In the genomic region with DNA sequence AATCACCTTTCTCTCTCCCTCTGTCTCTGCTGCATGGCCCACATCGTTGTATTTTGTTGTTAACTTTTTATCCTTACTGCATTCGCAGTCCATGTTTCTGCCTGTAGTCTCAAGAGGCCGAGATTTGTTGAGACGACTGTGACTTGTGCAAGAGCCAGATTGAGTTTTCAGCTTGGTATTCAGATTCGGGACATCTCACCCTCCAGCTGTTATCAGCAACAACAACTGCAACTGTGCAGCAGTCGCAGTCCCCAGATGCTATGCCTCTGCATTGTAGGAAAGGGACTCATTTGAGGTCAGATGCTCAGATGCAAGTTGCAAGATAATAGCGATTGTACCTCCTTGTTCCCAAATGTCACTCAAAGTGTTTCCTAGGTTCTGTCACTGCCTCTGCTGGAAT, we compare ENCODE assay signal across 17 cellular contexts.
DNase-seq lines count a peak whose midpoint lies in the region; ATAC-seq, FAIRE-seq and TF ChIP-seq lines count a peak whose summit lies in the region.
"Had no signal": no experiment of that assay in that cellular context is flagged by ENCODE, and none has a peak within 500 bp of the region (broad histone marks: within the 10 kb centered on the region; RNA-seq: fewer than 3 reads in every experiment).

No MANE protein-coding gene starts in this region.

- H2AFZ ChIP-seq in GM12878 (ENCODE audit: control insufficient read depth, low read depth, low read length) = no peak overlapping the region
- H2AFZ ChIP-seq: GM23338 had no signal

- no peaks in the 10 kb centered on the region for H3K36me3 Mint-ChIP-seq in nephron progenitor cell (ENCODE audit: low read depth)

- peak overlapping the region; percentile 85 for H3K27ac Mint-ChIP-seq in nephron progenitor cell
- H3K27ac Mint-ChIP-seq: GM23338 had no signal

- no peaks in the 10 kb centered on the region for H3K79me2 ChIP-seq in GM12878 (ENCODE audit: control insufficient read depth, insufficient read depth, low read length)

- no peaks in the 10 kb centered on the region for H4K20me1 ChIP-seq in GM12878 (ENCODE audit: control insufficient read depth, insufficient read depth)

- H3K4me2 ChIP-seq in GM12878 (ENCODE audit: control insufficient read depth, insufficient read depth) = no peak overlapping the region
- H3K4me2 ChIP-seq: BLaER1, GM23338 had no signal

- H3K4me3 ChIP-seq in GM12878 (no peak overlapping the region), thyroid gland (replicated peaks in 1 of 3) (no peak overlapping the region), upper lobe of left lung (no peak overlapping the region)
- H3K4me3 ChIP-seq: BLaER1, GM23338 had no signal

- RAD21 ChIA-PET in GM12878 (lab: Charles Lee; ENCODE audit: unreplicated experiment) = no interaction called here

- in situ Hi-C loops in GM12878 (cut with MboI) = no loop called here

- TF ChIP-seq RAD21 in GM12878 (IDR thresholded peaks at IDR 0.05; ENCODE audit: insufficient read depth, low read depth, low read length) = no peak

- H3K9ac ChIP-seq in GM12878 (ENCODE audit: control insufficient read depth, insufficient read depth, low read length) = no peak overlapping the region
- H3K9ac ChIP-seq: BLaER1 had no signal

- H3K27ac ChIP-seq in GM12878 (ENCODE audit: control insufficient read depth, insufficient read depth) (no peak overlapping the region), thyroid gland (peak overlapping the region; percentile 59 to 78 (median 72)), upper lobe of left lung (no peak overlapping the region)
- H3K27ac ChIP-seq: BLaER1 had no signal

- TF ChIP-seq EP300 in GM12878 (IDR thresholded peaks at IDR 0.05; ENCODE audit: borderline replicate concordance in 1 of 2, control insufficient read depth in 1 of 2, low read depth in 2 of 2, low read length in 2 of 2) (no peak), upper lobe of left lung (IDR thresholded peaks at IDR 0.05) (no peak)

- ATAC-seq in left ventricle myocardium superior = peak; percentile 40
- ATAC-seq in GM12878 = no peak
- ATAC-seq in upper lobe of left lung (ENCODE audit: low FRiP score in 2 of 2) = no peak
- ATAC-seq in HG03045 (IDR thresholded peaks at IDR 0.05; ENCODE audit: unreplicated experiment) = no peak
- ATAC-seq: GM23338 had no signal

- TF ChIP-seq POLR2A in GM12878 (IDR thresholded peaks at IDR 0.05; ENCODE audit: low read depth, low read length) (no peak), thyroid gland (IDR thresholded peaks at IDR 0.05) (no peak), upper lobe of left lung (IDR thresholded peaks at IDR 0.05) (no peak)

- H3K9me3 ChIP-seq in GM12878 (replicated peaks; ENCODE audit: control insufficient read depth, insufficient read depth, low read length) = no peaks in the 10 kb centered on the region
- H3K9me3 ChIP-seq in thyroid gland = no peaks in the 10 kb centered on the region
- no peaks in the 10 kb centered on the region for H3K9me3 ChIP-seq in upper lobe of left lung
- H3K9me3 ChIP-seq: BLaER1 had no signal

- POLR2A ChIA-PET in GM12878 (lab: Charles Lee) = no interaction called here

- H3K27me3 ChIP-seq in GM12878 (replicated peaks in 1 of 2; ENCODE audit: control insufficient read depth in 2 of 2, insufficient read depth in 2 of 2, low read length in 1 of 2) (no peaks in the 10 kb centered on the region), thyroid gland (no peaks in the 10 kb centered on the region), upper lobe of left lung (no peaks in the 10 kb centered on the region)
- H3K27me3 ChIP-seq: BLaER1 had no signal

- peak; percentile 13 for FAIRE-seq in GM12878 (lab: Jason Lieb, UNC)
- FAIRE-seq: GM18507 had no signal

- intact Hi-C loops in left ventricle myocardium superior (cut with micrococcal nuclease) = no loop called here
- intact Hi-C loops in cardiac septum (cut with DNase I) = no loop called here
- intact Hi-C loops in GM12878 (cut with micrococcal nuclease; ENCODE audit: unreplicated experiment) = no loop called here
- intact Hi-C loops in thyroid gland (cut with DNase I) = no loop called here

- H3K27me3 Mint-ChIP-seq in nephron progenitor cell (ENCODE audit: low read depth, poor library complexity) = peaks cover 9% of the 10 kb centered on the region

- SMC1A ChIA-PET in GM12878 (lab: Charles Lee; ENCODE audit: uncharacterized antibody, unreplicated experiment) = no interaction called here

- CTCF ChIA-PET in GM12878 (lab: Yijun Ruan, JAX) = no interaction called here

- no TSS peak for BruUV-seq in GM12878 (replicated peaks; lab: Mats Ljungman, UMichigan)

- no peaks in the 10 kb centered on the region for H3K4me1 ChIP-seq in GM12878 (ENCODE audit: control insufficient read depth, insufficient read depth, low read length)
- peaks cover 39 to 40% of the 10 kb centered on the region in 2 donors for H3K4me1 ChIP-seq in thyroid gland
- peaks cover 0 to 11% (median 4%) of the 10 kb centered on the region in 4 donors for H3K4me1 ChIP-seq in upper lobe of left lung

- DNase-seq in left ventricle myocardium superior (no peak), cardiac septum (ENCODE audit: low spot score) (no peak), GM12878 (ENCODE audit: low read depth, low spot score) (no peak), nephron progenitor cell (no peak), thyroid gland (no peak), upper lobe of left lung (no peak), NCI-H345 treated with DMSO at 0.1 percent for 48 hours (lab: John Stamatoyannopoulos, UW; ENCODE audit: unreplicated experiment) (no peak)
- DNase-seq: 8988T, AML-193, DMS53, GF-D8, H9, IMR-90 had no signal

- no peak overlapping the region for H3K4me3 Mint-ChIP-seq in nephron progenitor cell
- H3K4me3 Mint-ChIP-seq: GM23338, H9 had no signal

- WGBS in GM12878 (ENCODE audit: insufficient coverage, insufficient replicate concordance, low lambda C conversion rate, missing lambda C conversion rate) = 95% methylated on average over 7 of the region's 7 CpGs
- WGBS in thyroid gland, 2 donors = 56 to 80% methylated on average over 7 of the region's 7 CpGs
- WGBS in upper lobe of left lung, 2 donors = 84 to 92% methylated on average over 7 of the region's 7 CpGs

- H3K4me1 Mint-ChIP-seq in nephron progenitor cell = peaks cover 24% of the 10 kb centered on the region

- H3K36me3 ChIP-seq in GM12878 (ENCODE audit: control insufficient read depth in 2 of 2, insufficient read depth in 2 of 2, low read length in 1 of 2) = peaks cover 2 to 8% of the 10 kb centered on the region in 2 experiments; a peak in 3 of 4 replicates
- no peaks in the 10 kb centered on the region for H3K36me3 ChIP-seq in thyroid gland
- H3K36me3 ChIP-seq in upper lobe of left lung = no peaks in the 10 kb centered on the region

- H3K9me3 Mint-ChIP-seq in nephron progenitor cell = no peaks in the 10 kb centered on the region
- H3K9me3 Mint-ChIP-seq: GM23338, H9 had no signal

- TF ChIP-seq CTCF in GM12878 (IDR thresholded peaks at IDR 0.05 in 2 of 3, conservative IDR thresholded peaks at IDR 0.05 in 1 of 3; ENCODE audit: control insufficient read depth in 2 of 3, extremely low read depth in 1 of 3, insufficient read depth in 1 of 3, low read depth in 3 of 3, low read length in 3 of 3) = no peak
- TF ChIP-seq CTCF in nephron progenitor cell (IDR thresholded peaks at IDR 0.05) = no peak
- no peak for TF ChIP-seq CTCF in thyroid gland (IDR thresholded peaks at IDR 0.05)
- no peak for TF ChIP-seq CTCF in upper lobe of left lung (IDR thresholded peaks at IDR 0.05)

TF ChIP-seq in GM12878, 131 proteins besides CTCF, POLR2A, EP300 and RAD21 (continues in another document):
- TF ChIP-seq, protein P1, sequence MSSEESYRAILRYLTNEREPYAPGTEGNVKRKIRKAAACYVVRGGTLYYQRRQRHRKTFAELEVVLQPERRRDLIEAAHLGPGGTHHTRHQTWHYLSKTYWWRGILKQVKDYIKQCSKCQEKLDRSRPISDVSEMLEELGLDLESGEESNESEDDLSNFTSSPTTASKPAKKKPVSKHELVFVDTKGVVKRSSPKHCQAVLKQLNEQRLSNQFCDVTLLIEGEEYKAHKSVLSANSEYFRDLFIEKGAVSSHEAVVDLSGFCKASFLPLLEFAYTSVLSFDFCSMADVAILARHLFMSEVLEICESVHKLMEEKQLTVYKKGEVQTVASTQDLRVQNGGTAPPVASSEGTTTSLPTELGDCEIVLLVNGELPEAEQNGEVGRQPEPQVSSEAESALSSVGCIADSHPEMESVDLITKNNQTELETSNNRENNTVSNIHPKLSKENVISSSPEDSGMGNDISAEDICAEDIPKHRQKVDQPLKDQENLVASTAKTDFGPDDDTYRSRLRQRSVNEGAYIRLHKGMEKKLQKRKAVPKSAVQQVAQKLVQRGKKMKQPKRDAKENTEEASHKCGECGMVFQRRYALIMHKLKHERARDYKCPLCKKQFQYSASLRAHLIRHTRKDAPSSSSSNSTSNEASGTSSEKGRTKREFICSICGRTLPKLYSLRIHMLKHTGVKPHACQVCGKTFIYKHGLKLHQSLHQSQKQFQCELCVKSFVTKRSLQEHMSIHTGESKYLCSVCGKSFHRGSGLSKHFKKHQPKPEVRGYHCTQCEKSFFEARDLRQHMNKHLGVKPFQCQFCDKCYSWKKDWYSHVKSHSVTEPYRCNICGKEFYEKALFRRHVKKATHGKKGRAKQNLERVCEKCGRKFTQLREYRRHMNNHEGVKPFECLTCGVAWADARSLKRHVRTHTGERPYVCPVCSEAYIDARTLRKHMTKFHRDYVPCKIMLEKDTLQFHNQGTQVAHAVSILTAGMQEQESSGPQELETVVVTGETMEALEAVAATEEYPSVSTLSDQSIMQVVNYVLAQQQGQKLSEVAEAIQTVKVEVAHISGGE (CRISPR knock-in tag; IDR thresholded peaks at IDR 0.05) = no peak
- TF ChIP-seq, protein P2, sequence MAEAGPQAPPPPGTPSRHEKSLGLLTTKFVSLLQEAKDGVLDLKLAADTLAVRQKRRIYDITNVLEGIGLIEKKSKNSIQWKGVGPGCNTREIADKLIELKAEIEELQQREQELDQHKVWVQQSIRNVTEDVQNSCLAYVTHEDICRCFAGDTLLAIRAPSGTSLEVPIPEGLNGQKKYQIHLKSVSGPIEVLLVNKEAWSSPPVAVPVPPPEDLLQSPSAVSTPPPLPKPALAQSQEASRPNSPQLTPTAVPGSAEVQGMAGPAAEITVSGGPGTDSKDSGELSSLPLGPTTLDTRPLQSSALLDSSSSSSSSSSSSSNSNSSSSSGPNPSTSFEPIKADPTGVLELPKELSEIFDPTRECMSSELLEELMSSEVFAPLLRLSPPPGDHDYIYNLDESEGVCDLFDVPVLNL (IDR thresholded peaks at IDR 0.05; ENCODE audit: low read depth, low read length) = no peak

Comparison
In these comparisons a context has a peak if more than half of its experiments do, and no peak if none do; other contexts are left out.
1. H3K27ac ChIP-seq: peak in thyroid gland (3 of 3); none in GM12878 (single experiment) and upper lobe of left lung (0 of 4).